ENCODE assay signal across 1 cellular context in genomic region chr9:85858351-85858750, GRCh38.
TF ChIP-seq lines count a peak whose summit lies in the region.

No MANE protein-coding gene starts in this region.

TF ChIP-seq in WTC11, 78 proteins besides CTCF, POLR2A, EP300 and RAD21 (continued from another document):
- TF ChIP-seq PRDM15 (CRISPR knock-in tag; IDR thresholded peaks at IDR 0.05), result no peak
- TF ChIP-seq AFF4 (CRISPR knock-in tag; IDR thresholded peaks at IDR 0.05; ENCODE audit: borderline replicate concordance), result no peak
- no peak for TF ChIP-seq MLX (CRISPR knock-in tag; IDR thresholded peaks at IDR 0.05)
- no peak for TF ChIP-seq ZNF512 (CRISPR knock-in tag; IDR thresholded peaks at IDR 0.05; ENCODE audit: borderline replicate concordance)
